41 cellular contexts compared by ENCODE assay signal in the genomic region with DNA sequence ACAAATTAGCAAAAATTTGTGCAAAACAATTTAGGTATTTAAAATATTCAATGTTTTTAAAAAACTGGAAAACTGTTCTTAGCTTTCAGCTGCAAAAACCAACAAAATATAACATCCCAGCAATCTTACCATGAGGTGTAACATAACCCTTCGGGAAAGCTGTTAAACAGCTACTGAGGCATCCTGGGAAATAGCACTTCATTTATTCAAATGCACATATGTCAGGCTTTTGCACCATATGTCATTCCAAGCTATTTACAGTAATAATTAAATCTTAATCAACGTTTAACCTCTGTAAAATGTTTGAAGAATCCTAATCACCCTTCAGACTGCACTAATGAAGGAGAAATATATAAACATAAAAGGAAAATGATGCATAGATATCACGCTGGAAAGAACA. TPM values are rescaled to one million over a fixed set of nuclear protein-coding genes. Genes with fewer than 3 reads are reported as not detected.
"Had no signal": no experiment of that assay in that cellular context is flagged by ENCODE, and none has a peak within 500 bp of the region (broad histone marks: within the 10 kb centered on the region; RNA-seq: fewer than 3 reads in every experiment).

No MANE protein-coding gene starts in this region.

- ATAC-seq: activated naive CD4-positive, alpha-beta T cell treated with anti-CD3 and anti-CD28 coated beads, Interleukin-2, amount 50 U/mL, for 72 hours; activated T-cell treated with anti-CD3 and anti-CD28 coated beads, Interleukin-2, amount 50 U/mL, for 4 hours; body of pancreas; PC-3; Right ventricle myocardium inferior; SK-N-SH treated with all-trans-retinoic acid at 6 μM for 48 hours; T-cell; T-helper 17 cell had no signal

- H3K4me1 Mint-ChIP-seq: activated B cell treated with CpG ODN at 0.5 μM for 24 hours had no signal

- H3K4me3 ChIP-seq: adrenal gland, body of pancreas, breast epithelium had no signal

- H3K27me3 ChIP-seq: adrenal gland, body of pancreas, breast epithelium had no signal

- H3K36me3 Mint-ChIP-seq: activated CD4-positive, alpha-beta memory T cell treated with anti-CD3 and anti-CD28 coated beads for 36 hours; activated naive CD4-positive, alpha-beta T cell treated with anti-CD3 and anti-CD28 coated beads, Interleukin-2, amount 50 U/mL, for 72 hours; T-cell had no signal

- H3K27ac ChIP-seq: adrenal gland, body of pancreas, breast epithelium, RWPE1, VCaP had no signal

- H3K4me1 ChIP-seq: adrenal gland, body of pancreas, breast epithelium had no signal

- H3K4me3 Mint-ChIP-seq: activated B cell treated with CpG ODN at 0.5 μM for 24 hours; activated CD4-positive, alpha-beta memory T cell treated with anti-CD3 and anti-CD28 coated beads for 36 hours; activated naive CD4-positive, alpha-beta T cell treated with anti-CD3 and anti-CD28 coated beads for 36 hours; activated T-cell treated with anti-CD3 and anti-CD28 coated beads, Interleukin-2, amount 50 U/mL, for 4 hours; activated T-helper 1 cell treated with anti-CD3 and anti-CD28 coated beads, Interleukin-12 subunit alpha, Interleukin-12 subunit beta, Interleukin-2, Interleukin-4 antibody, amounts not matched to agents 30 ng/mL and 10 ng/mL and 1 ng/mL, durations not matched to agents 14 hours and 24 hours and 36 hours; IgD-negative memory B cell; T-cell; T-helper 17 cell had no signal

- H3K27me3 Mint-ChIP-seq: activated B cell treated with CpG ODN at 0.5 μM for 24 hours; activated CD4-positive, alpha-beta memory T cell treated with anti-CD3 and anti-CD28 coated beads for 36 hours; T-cell had no signal

- H3K9me3 ChIP-seq: adrenal gland, body of pancreas, breast epithelium had no signal

- H3K27ac Mint-ChIP-seq: activated B cell treated with CpG ODN at 0.5 μM for 24 hours; activated CD4-positive, alpha-beta memory T cell treated with anti-CD3 and anti-CD28 coated beads for 36 hours; activated naive CD4-positive, alpha-beta T cell treated with anti-CD3 and anti-CD28 coated beads for 36 hours; activated naive CD4-positive, alpha-beta T cell treated with anti-CD3 and anti-CD28 coated beads, Interleukin-2, amount 50 U/mL, for 72 hours; activated T-helper 1 cell treated with anti-CD3 and anti-CD28 coated beads, Interleukin-12 subunit alpha, Interleukin-12 subunit beta, Interleukin-2, Interleukin-4 antibody, amounts not matched to agents 30 ng/mL and 10 ng/mL and 1 ng/mL, durations not matched to agents 14 hours and 24 hours and 36 hours; IgD-negative memory B cell; T-cell; T-helper 17 cell had no signal

- H3K36me3 ChIP-seq: breast epithelium had no signal

- H3K9me3 Mint-ChIP-seq: activated B cell treated with CpG ODN at 0.5 μM for 24 hours; activated CD4-positive, alpha-beta memory T cell treated with anti-CD3 and anti-CD28 coated beads for 36 hours; activated naive CD4-positive, alpha-beta T cell treated with anti-CD3 and anti-CD28 coated beads for 36 hours; activated naive CD4-positive, alpha-beta T cell treated with anti-CD3 and anti-CD28 coated beads, Interleukin-2, amount 50 U/mL, for 72 hours; activated T-cell treated with anti-CD3 and anti-CD28 coated beads, Interleukin-2, amount 50 U/mL, for 4 hours; activated T-helper 1 cell treated with anti-CD3 and anti-CD28 coated beads, Interleukin-12 subunit alpha, Interleukin-12 subunit beta, Interleukin-2, Interleukin-4 antibody, amounts not matched to agents 30 ng/mL and 10 ng/mL and 1 ng/mL, durations not matched to agents 14 hours and 24 hours and 36 hours; IgD-negative memory B cell; T-cell had no signal

- DNase-seq: activated B cell treated with CpG ODN at 0.5 μM for 24 hours; activated CD4-positive, alpha-beta memory T cell treated with anti-CD3 and anti-CD28 coated beads for 36 hours; activated CD4-positive, alpha-beta T cell treated with anti-CD3 and anti-CD28 coated beads for 4 hours; activated CD4-positive, alpha-beta T cell treated with anti-CD3 and anti-CD28 coated beads, Interleukin-2, amount 50 U/mL, for 1 hour; activated CD4-positive, CD25-positive, alpha-beta regulatory T cell treated with anti-CD3 and anti-CD28 coated beads, Interleukin-2, amount 50 U/mL, for 72 hours; activated CD8-positive, alpha-beta memory T cell treated with anti-CD3 and anti-CD28 coated beads, Interleukin-2, amount 50 U/mL, for 4 hours; activated gamma-delta T cell treated with Interleukin-2 at 50 U/mL for 16 hours; activated naive CD4-positive, alpha-beta T cell treated with anti-CD3 and anti-CD28 coated beads for 36 hours; activated T-cell treated with anti-CD3 and anti-CD28 coated beads for 4 hours; activated T-cell treated with anti-CD3 and anti-CD28 coated beads, Interleukin-2, amount 50 U/mL, for 4 hours; adrenal gland; body of pancreas; caudate nucleus; cerebellar nuclear complex; Karpas-422; KBM-7; NCI-H1105; NCI-H1417 treated with DMSO at 0.1 percent for 48 hours; NCI-H2029 treated with DMSO at 0.1 percent for 48 hours; NCI-H2107; NCI-H226; NCI-H446 treated with DMSO at 0.1 percent for 48 hours; NCI-H526; NCI-H774; NK-92 treated with Interleukin-12 subunit alpha and Interleukin-12 subunit beta, amount 100 ng/mL, for 24 hours; PC-3; SIG-M5; T-cell; T-helper 17 cell had no signal

- FAIRE-seq: astrocyte, RCC 7860 had no signal

RNA-seq across cellular contexts. Expression of a gene that starts 30.6 kb away (rescaled TPM):
- total RNA-seq: activated CD4-positive, alpha-beta memory T cell treated with anti-CD3 and anti-CD28 coated beads for 36 hours; activated naive CD4-positive, alpha-beta T cell treated with anti-CD3 and anti-CD28 coated beads for 36 hours; activated naive CD4-positive, alpha-beta T cell treated with anti-CD3 and anti-CD28 coated beads, Interleukin-2, amount 50 U/mL, for 72 hours; activated T-helper 1 cell treated with anti-CD3 and anti-CD28 coated beads, Interleukin-12 subunit alpha, Interleukin-12 subunit beta, Interleukin-2, Interleukin-4 antibody, amounts not matched to agents 30 ng/mL and 10 ng/mL and 1 ng/mL, durations not matched to agents 14 hours and 24 hours and 36 hours; MCF 10A; PC-3; Right ventricle myocardium inferior; SK-MEL-5; T-cell; T-helper 17 cell had no signal
- polyA plus RNA-seq: IgD-negative memory B cell had no signal
